In the genomic region with DNA sequence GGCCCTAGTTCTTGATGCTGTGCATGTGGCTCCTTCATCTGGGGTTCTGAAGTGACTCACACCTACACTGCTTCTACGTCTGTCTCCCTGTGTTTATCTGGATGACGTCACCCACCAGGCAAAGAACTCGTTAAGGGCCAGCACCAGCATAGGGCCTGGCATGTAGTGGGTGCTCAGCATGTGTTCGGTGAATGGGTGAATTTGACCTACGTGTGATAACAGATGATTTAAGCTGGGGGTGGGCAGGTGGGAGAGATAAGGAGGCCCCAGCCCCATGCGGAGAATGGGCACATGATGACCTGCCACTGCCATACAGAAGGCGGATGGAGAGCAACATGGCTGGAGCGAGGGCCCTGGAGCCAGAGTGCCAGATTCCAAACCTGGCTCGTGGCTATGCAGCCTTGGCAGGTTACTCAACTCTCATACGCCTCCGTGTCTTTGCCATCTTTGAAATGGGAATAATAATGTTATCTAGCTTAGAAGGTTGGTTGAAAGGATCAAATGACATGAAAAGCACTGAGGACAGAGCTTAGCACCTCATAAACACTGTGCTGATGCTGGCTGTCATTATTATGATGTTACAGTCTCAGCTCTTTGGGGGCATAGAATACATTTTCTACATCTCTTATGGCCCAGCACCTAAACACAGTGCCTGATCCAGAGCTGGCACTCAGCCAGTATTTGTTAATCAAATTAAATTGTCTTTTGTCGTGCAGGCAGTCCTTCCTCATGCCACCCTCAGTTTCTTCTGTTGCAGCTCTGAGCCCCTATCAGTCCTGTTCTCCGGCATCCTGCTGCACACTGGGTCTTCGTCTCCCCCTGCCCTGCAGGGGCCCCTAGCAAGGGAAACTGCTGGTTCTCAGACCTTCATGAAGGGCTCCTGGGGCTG, we compare ENCODE assay signal across 12 cellular contexts. TPM values are rescaled to one million over a fixed set of nuclear protein-coding genes. Genes with fewer than 3 reads are reported as not detected.
DNase-seq lines count a peak whose midpoint lies in the region; ATAC-seq and TF ChIP-seq lines count a peak whose summit lies in the region.
"Had no signal": no experiment of that assay in that cellular context is flagged by ENCODE, and none has a peak within 500 bp of the region (broad histone marks: within the 10 kb centered on the region; RNA-seq: fewer than 3 reads in every experiment).

No MANE protein-coding gene starts in this region.

- no TSS peak for BruUV-seq in Calu3 (replicated peaks; lab: Mats Ljungman, UMichigan)

- no peaks in the 10 kb centered on the region for H3K79me2 ChIP-seq in SK-N-SH (ENCODE audit: insufficient read depth)
- no peaks in the 10 kb centered on the region for H3K79me2 ChIP-seq in hepatocyte
- H3K79me2 ChIP-seq: parathyroid adenoma had no signal

- H3K9me3 Mint-ChIP-seq in Calu3 (ENCODE audit: low read depth, unreplicated experiment): no peaks in the 10 kb centered on the region
- H3K9me3 Mint-ChIP-seq in activated CD8-positive, alpha-beta T cell treated with anti-CD3 and anti-CD28 coated beads for 36 hours: no peaks in the 10 kb centered on the region
- H3K9me3 Mint-ChIP-seq: activated B cell treated with CpG ODN at 0.5 μM for 24 hours had no signal

- H3K9me3 ChIP-seq in MG63 (no peaks in the 10 kb centered on the region), SK-N-SH (no peaks in the 10 kb centered on the region), hepatocyte (ENCODE audit: low read depth) (no peaks in the 10 kb centered on the region)
- no peaks in the 10 kb centered on the region for H3K9me3 ChIP-seq in effector memory CD4-positive, alpha-beta T cell (ENCODE audit: control insufficient read depth, low read length)

- H3K9me2 ChIP-seq in SK-N-SH: no peaks in the 10 kb centered on the region
- H3K9me2 ChIP-seq in hepatocyte (replicated peaks; ENCODE audit: insufficient read depth): no peaks in the 10 kb centered on the region

- H2AFZ ChIP-seq in SK-N-SH (ENCODE audit: low read depth): no peak overlapping the region
- H2AFZ ChIP-seq in hepatocyte: no peak overlapping the region
- H2AFZ ChIP-seq: parathyroid adenoma had no signal

- H3K4me1 ChIP-seq in SK-N-SH (ENCODE audit: control insufficient read depth in 1 of 2, insufficient read depth in 2 of 2, low read depth in 1 of 2, low read length in 1 of 2) (peaks cover 0 to 33% of the 10 kb centered on the region in 2 experiments; a peak in 1 of 4 replicates), hepatocyte (ENCODE audit: insufficient read depth) (peaks cover 57% of the 10 kb centered on the region)
- no peaks in the 10 kb centered on the region for H3K4me1 ChIP-seq in effector memory CD4-positive, alpha-beta T cell (ENCODE audit: control insufficient read depth, insufficient read depth, low read length, poor library complexity, severe bottlenecking)

- intact Hi-C loops in Calu3 (cut with micrococcal nuclease; ENCODE audit: unreplicated experiment): loop anchor here (5.0 kb wide), 1 partner anchor 37 kb away; the partner anchor contains the start of gene VEGFA
- intact Hi-C loops in activated CD8-positive, alpha-beta T cell treated with anti-CD3 and anti-CD28 coated beads for 36 hours (cut with micrococcal nuclease): no loop called here

- H4K20me1 ChIP-seq in SK-N-SH (ENCODE audit: insufficient read depth) (no peaks in the 10 kb centered on the region), hepatocyte (ENCODE audit: insufficient read depth, poor library complexity, severe bottlenecking) (no peaks in the 10 kb centered on the region)

- no peak overlapping the region for H3K4me3 Mint-ChIP-seq in Calu3 (ENCODE audit: low read depth, unreplicated experiment)
- no peak overlapping the region for H3K4me3 Mint-ChIP-seq in activated CD8-positive, alpha-beta T cell treated with anti-CD3 and anti-CD28 coated beads for 36 hours
- H3K4me3 Mint-ChIP-seq: activated B cell treated with CpG ODN at 0.5 μM for 24 hours had no signal

- no peak for TF ChIP-seq CTCF in Calu3 (IDR thresholded peaks at IDR 0.05; ENCODE audit: unreplicated experiment)
- no peak for TF ChIP-seq CTCF in SK-N-SH (IDR thresholded peaks at IDR 0.05)
- no peak for TF ChIP-seq CTCF in hepatocyte (IDR thresholded peaks at IDR 0.05; ENCODE audit: poor library complexity)
- no peak for TF ChIP-seq CTCF in activated CD8-positive, alpha-beta T cell treated with anti-CD3 and anti-CD28 coated beads for 36 hours (IDR thresholded peaks at IDR 0.05)

- ATAC-seq in HG02970 (IDR thresholded peaks at IDR 0.05; ENCODE audit: low FRiP score, unreplicated experiment): no peak
- no peak for ATAC-seq in activated CD8-positive, alpha-beta T cell treated with anti-CD3 and anti-CD28 coated beads for 36 hours

- POLR2A ChIA-PET in SK-N-SH (lab: Yijun Ruan, JAX): interaction anchor here (1.0 kb wide), 1 partner anchor 21 kb away, joined by 3 read pairs; no protein-coding TSS in a partner anchor
- POLR2A ChIA-PET in activated CD8-positive, alpha-beta T cell treated with anti-CD3 and anti-CD28 coated beads for 36 hours (lab: Charles Lee): no interaction called here

- WGBS in SK-N-SH (ENCODE audit: low lambda C conversion rate): 62% methylated on average over 13 of the region's 14 CpGs
- 63% methylated on average over 14 of the region's 14 CpGs for WGBS in hepatocyte (ENCODE audit: low lambda C conversion rate, missing lambda C conversion rate)

- H3K9ac ChIP-seq in SK-N-SH: no peak overlapping the region
- H3K9ac ChIP-seq: parathyroid adenoma had no signal

- H3K27ac ChIP-seq in SK-N-SH (ENCODE audit: low read depth in 2 of 2, low read length in 1 of 2) (no peak overlapping the region), hepatocyte (peak overlapping the region; percentile 48)
- H3K27ac ChIP-seq in effector memory CD4-positive, alpha-beta T cell (ENCODE audit: insufficient read depth, low read length, poor library complexity, severe bottlenecking): no peak overlapping the region
- H3K27ac ChIP-seq: parathyroid adenoma had no signal

- H3K27me3 ChIP-seq in MG63: no peaks in the 10 kb centered on the region
- H3K27me3 ChIP-seq in SK-N-SH (ENCODE audit: insufficient read depth): no peaks in the 10 kb centered on the region
- no peaks in the 10 kb centered on the region for H3K27me3 ChIP-seq in hepatocyte
- no peaks in the 10 kb centered on the region for H3K27me3 ChIP-seq in effector memory CD4-positive, alpha-beta T cell (replicated peaks; ENCODE audit: control insufficient read depth, insufficient read depth, low read length, poor library complexity, severe bottlenecking)

- H3K4me2 ChIP-seq in SK-N-SH (no peak overlapping the region), hepatocyte (no peak overlapping the region)

- H3K4me1 Mint-ChIP-seq in Calu3 (ENCODE audit: low read depth, unreplicated experiment): peaks cover 91% of the 10 kb centered on the region
- H3K4me1 Mint-ChIP-seq in activated CD8-positive, alpha-beta T cell treated with anti-CD3 and anti-CD28 coated beads for 36 hours (ENCODE audit: low read depth): peaks cover 20% of the 10 kb centered on the region
- H3K4me1 Mint-ChIP-seq: activated B cell treated with CpG ODN at 0.5 μM for 24 hours had no signal

- H3K36me3 ChIP-seq in MG63 (no peaks in the 10 kb centered on the region), SK-N-SH (replicated peaks in 1 of 2; ENCODE audit: control insufficient read depth in 1 of 2, insufficient read depth in 2 of 2, low read length in 1 of 2) (no peaks in the 10 kb centered on the region), hepatocyte (replicated peaks; ENCODE audit: insufficient read depth, low read depth) (no peaks in the 10 kb centered on the region)
- no peaks in the 10 kb centered on the region for H3K36me3 ChIP-seq in effector memory CD4-positive, alpha-beta T cell (ENCODE audit: control insufficient read depth, insufficient read depth, low read length)

- H3K36me3 Mint-ChIP-seq in Calu3 (ENCODE audit: insufficient read depth, unreplicated experiment): no peaks in the 10 kb centered on the region
- no peaks in the 10 kb centered on the region for H3K36me3 Mint-ChIP-seq in activated CD8-positive, alpha-beta T cell treated with anti-CD3 and anti-CD28 coated beads for 36 hours (ENCODE audit: low read depth)

- H3K27me3 Mint-ChIP-seq in Calu3 (ENCODE audit: unreplicated experiment): no peaks in the 10 kb centered on the region
- H3K27me3 Mint-ChIP-seq in activated CD8-positive, alpha-beta T cell treated with anti-CD3 and anti-CD28 coated beads for 36 hours: no peaks in the 10 kb centered on the region

- no peak overlapping the region for H3K4me3 ChIP-seq in MG63
- no peak overlapping the region for H3K4me3 ChIP-seq in SK-N-SH (ENCODE audit: low read depth in 2 of 2, low read length in 1 of 2)
- no peak overlapping the region for H3K4me3 ChIP-seq in hepatocyte
- no peak overlapping the region for H3K4me3 ChIP-seq in effector memory CD4-positive, alpha-beta T cell (ENCODE audit: insufficient read depth, low read depth, low read length, poor library complexity, severe bottlenecking)

- H3F3A ChIP-seq in SK-N-SH (replicated peaks; ENCODE audit: insufficient read depth): no peaks in the 10 kb centered on the region

- no peak for TF ChIP-seq RAD21 in SK-N-SH (IDR thresholded peaks at IDR 0.05; ENCODE audit: low read length)

- CTCF ChIA-PET in Calu3 (lab: Charles Lee): no interaction called here
- CTCF ChIA-PET in SK-N-SH (lab: Yijun Ruan, JAX): interaction anchor here (1.2 kb wide), 1 partner anchor 269 kb away, joined by 3 read pairs; no protein-coding TSS in a partner anchor
- CTCF ChIA-PET in activated CD8-positive, alpha-beta T cell treated with anti-CD3 and anti-CD28 coated beads for 36 hours (lab: Charles Lee): no interaction called here

- peak overlapping the region; percentile 34 for H3K27ac Mint-ChIP-seq in Calu3 (ENCODE audit: unreplicated experiment)
- H3K27ac Mint-ChIP-seq in activated CD8-positive, alpha-beta T cell treated with anti-CD3 and anti-CD28 coated beads for 36 hours: no peak overlapping the region
- H3K27ac Mint-ChIP-seq: activated B cell treated with CpG ODN at 0.5 μM for 24 hours had no signal

- DNase-seq in Calu3: peak; percentile 74
- peak; percentile 18 for DNase-seq in MG63
- DNase-seq in SK-N-SH: no peak
- DNase-seq in hepatocyte (ENCODE audit: low spot score): peak; percentile 87
- no peak for DNase-seq in effector memory CD4-positive, alpha-beta T cell
- DNase-seq in NOMO-1 treated with DMSO at 0.1 percent for 48 hours (lab: John Stamatoyannopoulos, UW; ENCODE audit: unreplicated experiment): no peak
- no peak for DNase-seq in activated CD8-positive, alpha-beta T cell treated with anti-CD3 and anti-CD28 coated beads for 36 hours
- DNase-seq: activated B cell treated with CpG ODN at 0.5 μM for 24 hours; activated naive CD4-positive, alpha-beta T cell; DND-41 had no signal

- no peak for TF ChIP-seq EP300 in SK-N-SH (IDR thresholded peaks at IDR 0.05; ENCODE audit: borderline replicate concordance in 1 of 2, low read depth in 1 of 2, low read length in 1 of 2)

RNA-seq across cellular contexts. Expression of gene VEGFA, which starts 39.6 kb away (rescaled TPM):
- 345 and 407 TPM in 2 replicates for total RNA-seq in Calu3 (2022)
- total RNA-seq in MG63 (2014; rRNA removed; shearing (Covaris generic); ENCODE audit: low replicate concordance): 55.5 and 57.6 TPM in 2 replicates
- 81.0 and 130 TPM in 2 replicates for polyA plus RNA-seq in SK-N-SH (2012; rRNA removed)
- polyA plus RNA-seq in SK-N-SH (2012; cell fraction: cytosol; rRNA removed): 42.6 and 66.6 TPM in 2 replicates
- 412 and 501 TPM in 2 replicates for polyA plus RNA-seq in SK-N-SH (2012; cell fraction: nucleus; rRNA removed)
- total RNA-seq in hepatocyte: 165 and 179 TPM in 2 replicates
- 129 and 148 TPM in 2 replicates for polyA plus RNA-seq in hepatocyte
- total RNA-seq in activated CD8-positive, alpha-beta T cell treated with anti-CD3 and anti-CD28 coated beads for 36 hours: 100 to 1,000 TPM in 1 of 2 experiments, 10 to 100 TPM in 1; 93.7 to 104 TPM

Comparison
In these comparisons a context has a peak if more than half of its experiments do, and no peak if none do; other contexts are left out.
1. DNase-seq: peak in Calu3 (single experiment), MG63 (single experiment) and hepatocyte (single experiment); none in SK-N-SH (single experiment), effector memory CD4-positive, alpha-beta T cell (0 of 3), NOMO-1 treated with DMSO at 0.1 percent for 48 hours (single experiment) and activated CD8-positive, alpha-beta T cell treated with anti-CD3 and anti-CD28 coated beads for 36 hours (single experiment).